Comparison of ENCODE assay signal across 1 cellular context in the genomic region with DNA sequence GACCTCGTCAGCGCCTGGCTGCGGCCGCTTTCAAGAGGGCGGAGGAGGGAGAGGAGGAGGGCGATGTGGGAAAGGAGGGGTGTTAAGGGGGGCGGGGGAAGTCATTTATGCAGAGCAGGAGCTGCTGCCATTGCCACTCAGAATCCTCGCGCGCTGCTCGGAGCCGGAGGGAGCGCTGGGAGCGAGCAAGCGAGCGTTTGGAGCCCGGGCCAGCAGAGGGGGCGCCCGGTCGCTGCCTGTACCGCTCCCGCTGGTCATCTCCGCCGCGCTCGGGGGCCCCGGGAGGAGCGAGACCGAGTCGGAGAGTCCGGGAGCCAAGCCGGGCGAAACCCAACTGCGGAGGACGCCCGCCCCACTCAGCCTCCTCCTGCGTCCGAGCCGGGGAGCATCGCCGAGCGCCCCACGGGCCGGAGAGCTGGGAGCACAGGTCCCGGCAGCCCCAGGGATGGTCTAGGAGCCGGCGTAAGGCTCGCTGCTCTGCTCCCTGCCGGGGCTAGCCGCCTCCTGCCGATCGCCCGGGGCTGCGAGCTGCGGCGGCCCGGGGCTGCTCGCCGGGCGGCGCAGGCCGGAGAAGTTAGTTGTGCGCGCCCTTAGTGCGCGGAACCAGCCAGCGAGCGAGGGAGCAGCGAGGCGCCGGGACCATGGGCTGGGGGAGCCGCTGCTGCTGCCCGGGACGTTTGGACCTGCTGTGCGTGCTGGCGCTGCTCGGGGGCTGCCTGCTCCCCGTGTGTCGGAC.
TF ChIP-seq lines count a peak whose summit lies in the region.

A gene (plus strand): TSS at position 133 of the 736 bp plus-strand sequence. CDS start 509 bp downstream, at position 642.

TF ChIP-seq in HCT116, 20 proteins besides CTCF, POLR2A, EP300 and RAD21 (continued from another document):
- TF ChIP-seq CEBPB (IDR thresholded peaks at IDR 0.05; ENCODE audit: low read depth) = no peak
- no peak for TF ChIP-seq EZH2 (IDR thresholded peaks at IDR 0.05)
- peak; percentile 97 for TF ChIP-seq POLR2AphosphoS5 (IDR thresholded peaks at IDR 0.05; ENCODE audit: low read depth, low read length)
- peak; percentile 68 for TF ChIP-seq CBX3 (IDR thresholded peaks at IDR 0.05; ENCODE audit: low read depth)
- no peak for TF ChIP-seq JUND (IDR thresholded peaks at IDR 0.05)
- TF ChIP-seq YY1 (IDR thresholded peaks at IDR 0.05; ENCODE audit: extremely low read depth, insufficient replicate concordance, low read depth, low read length) = peak; percentile 85
- peak; percentile 67 for TF ChIP-seq EGR1 (IDR thresholded peaks at IDR 0.05; ENCODE audit: low read depth)
- TF ChIP-seq, protein P1, sequence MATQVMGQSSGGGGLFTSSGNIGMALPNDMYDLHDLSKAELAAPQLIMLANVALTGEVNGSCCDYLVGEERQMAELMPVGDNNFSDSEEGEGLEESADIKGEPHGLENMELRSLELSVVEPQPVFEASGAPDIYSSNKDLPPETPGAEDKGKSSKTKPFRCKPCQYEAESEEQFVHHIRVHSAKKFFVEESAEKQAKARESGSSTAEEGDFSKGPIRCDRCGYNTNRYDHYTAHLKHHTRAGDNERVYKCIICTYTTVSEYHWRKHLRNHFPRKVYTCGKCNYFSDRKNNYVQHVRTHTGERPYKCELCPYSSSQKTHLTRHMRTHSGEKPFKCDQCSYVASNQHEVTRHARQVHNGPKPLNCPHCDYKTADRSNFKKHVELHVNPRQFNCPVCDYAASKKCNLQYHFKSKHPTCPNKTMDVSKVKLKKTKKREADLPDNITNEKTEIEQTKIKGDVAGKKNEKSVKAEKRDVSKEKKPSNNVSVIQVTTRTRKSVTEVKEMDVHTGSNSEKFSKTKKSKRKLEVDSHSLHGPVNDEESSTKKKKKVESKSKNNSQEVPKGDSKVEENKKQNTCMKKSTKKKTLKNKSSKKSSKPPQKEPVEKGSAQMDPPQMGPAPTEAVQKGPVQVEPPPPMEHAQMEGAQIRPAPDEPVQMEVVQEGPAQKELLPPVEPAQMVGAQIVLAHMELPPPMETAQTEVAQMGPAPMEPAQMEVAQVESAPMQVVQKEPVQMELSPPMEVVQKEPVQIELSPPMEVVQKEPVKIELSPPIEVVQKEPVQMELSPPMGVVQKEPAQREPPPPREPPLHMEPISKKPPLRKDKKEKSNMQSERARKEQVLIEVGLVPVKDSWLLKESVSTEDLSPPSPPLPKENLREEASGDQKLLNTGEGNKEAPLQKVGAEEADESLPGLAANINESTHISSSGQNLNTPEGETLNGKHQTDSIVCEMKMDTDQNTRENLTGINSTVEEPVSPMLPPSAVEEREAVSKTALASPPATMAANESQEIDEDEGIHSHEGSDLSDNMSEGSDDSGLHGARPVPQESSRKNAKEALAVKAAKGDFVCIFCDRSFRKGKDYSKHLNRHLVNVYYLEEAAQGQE (IDR thresholded peaks at IDR 0.05; ENCODE audit: low read depth) = no peak
